8 cellular contexts compared by ENCODE assay signal in the genomic region with DNA sequence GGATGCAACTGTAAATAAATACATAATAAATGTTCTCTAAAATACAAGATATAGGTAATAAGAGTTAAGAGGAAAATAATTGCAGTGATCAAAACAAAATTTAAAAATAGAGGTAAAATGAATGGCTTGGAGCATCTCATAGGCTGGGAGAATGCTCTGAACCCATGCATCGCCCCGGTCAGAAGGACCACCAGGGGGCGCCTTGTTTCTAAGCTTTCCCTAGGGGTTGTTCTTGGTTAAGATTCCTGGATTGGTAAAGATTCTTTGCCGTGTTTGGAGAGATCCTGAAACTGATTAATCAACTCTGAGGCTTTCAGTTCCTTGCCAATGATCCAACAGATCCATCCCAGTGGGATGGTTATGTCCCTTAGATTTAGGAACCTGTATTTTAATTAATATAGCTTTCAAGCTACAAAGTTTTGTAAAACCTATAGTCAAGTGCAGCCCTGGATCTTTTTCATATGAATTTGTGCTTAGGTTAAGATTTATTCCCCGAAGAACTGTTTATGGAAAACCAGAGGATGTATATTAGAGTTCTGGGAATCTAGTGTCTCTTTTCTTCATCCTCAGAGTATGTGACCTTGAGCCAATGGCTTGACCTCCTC. TPM values are rescaled to one million over a fixed set of nuclear protein-coding genes. Genes with fewer than 3 reads are reported as not detected.
DNase-seq lines count a peak whose midpoint lies in the region; ATAC-seq lines count a peak whose summit lies in the region.

No MANE protein-coding gene starts in this region.

- DNase-seq in CMK (ENCODE audit: low read depth), result peak; percentile 18
- DNase-seq in HT1080 (ENCODE audit: low read depth), result peak; percentile 43
- DNase-seq in NT2/D1 (ENCODE audit: low read depth, low spot score), result peak; percentile 57
- peak; percentile 89 for DNase-seq in activated CD8-positive, alpha-beta memory T cell treated with anti-CD3 and anti-CD28 coated beads, Interleukin-2, amount 50 U/mL, for 4 hours
- DNase-seq in epidermal melanocyte (ENCODE audit: insufficient read length, low spot score), result peak; percentile 57
- peak; percentile 70 for DNase-seq in myocyte (ENCODE audit: low read depth)
- DNase-seq in stimulated activated CD8-positive, alpha-beta memory T cell treated with anti-CD3 and anti-CD28 coated beads, Interleukin-7, amount 100 ng/mL, for 1 hour (ENCODE audit: low read depth in 2 of 2), result peak; percentile 69 to 84

- H3K9me3 ChIP-seq in NT2/D1 (ENCODE audit: insufficient read depth, low read length), result no peaks in the 10 kb centered on the region

- no peak for ATAC-seq in GM21515 (IDR thresholded peaks at IDR 0.05; ENCODE audit: unreplicated experiment)

- no peaks in the 10 kb centered on the region for H3K4me1 ChIP-seq in NT2/D1 (ENCODE audit: insufficient read depth, insufficient read length)

- no peaks in the 10 kb centered on the region for H3K27me3 ChIP-seq in NT2/D1 (ENCODE audit: insufficient read depth, insufficient read length)

- no peaks in the 10 kb centered on the region for H3K36me3 ChIP-seq in NT2/D1 (ENCODE audit: insufficient read depth, insufficient read length, low read length)

- H3K4me3 ChIP-seq in NT2/D1 (ENCODE audit: insufficient read length, low read depth), result no peak overlapping the region

- no peak overlapping the region for H3K9ac ChIP-seq in NT2/D1 (ENCODE audit: insufficient read length, low read depth)

RNA-seq across cellular contexts. Expression of a gene that starts 45.3 kb away (rescaled TPM):
- total RNA-seq in HT1080 (2014; rRNA removed; shearing (Covaris generic)), result 87.6 and 93.3 TPM in 2 replicates
- 68.4 and 76.1 TPM in 2 replicates for polyA plus RNA-seq in HT1080 (2015; cell fraction: cytosol; rRNA removed)
- 31.5 and 32.8 TPM in 2 replicates for polyA plus RNA-seq in HT1080 (2015; cell fraction: nucleus; rRNA removed)
- 68.3 and 74.2 TPM in 2 replicates for total RNA-seq in myocyte
- polyA plus RNA-seq in myocyte (2012), result 30.6 TPM

RNA-seq across cellular contexts. Expression of a gene that starts 55.8 kb away (rescaled TPM):
- 33.9 and 42.1 TPM in 2 replicates for total RNA-seq in HT1080 (2014; rRNA removed; shearing (Covaris generic))
- polyA plus RNA-seq in HT1080 (2015; cell fraction: cytosol; rRNA removed), result 26.8 and 36.8 TPM in 2 replicates
- polyA plus RNA-seq in HT1080 (2015; cell fraction: nucleus; rRNA removed), result 10.4 and 13.3 TPM in 2 replicates
- total RNA-seq in myocyte, result 24.7 and 29.0 TPM in 2 replicates
- 134 TPM for polyA plus RNA-seq in myocyte (2012)

Comparison
In these comparisons a context has a peak if more than half of its experiments do, and no peak if none do; other contexts are left out.
1. DNase-seq: peak in every context shown above with its lines; median percentile 89 in activated CD8-positive, alpha-beta memory T cell treated with anti-CD3 and anti-CD28 coated beads, Interleukin-2, amount 50 U/mL, for 4 hours; 76 in stimulated activated CD8-positive, alpha-beta memory T cell treated with anti-CD3 and anti-CD28 coated beads, Interleukin-7, amount 100 ng/mL, for 1 hour; 70 in myocyte; 57 in NT2/D1; 57 in epidermal melanocyte; 43 in HT1080; 18 in CMK.